6 cellular contexts compared by ENCODE assay signal in the genomic region with DNA sequence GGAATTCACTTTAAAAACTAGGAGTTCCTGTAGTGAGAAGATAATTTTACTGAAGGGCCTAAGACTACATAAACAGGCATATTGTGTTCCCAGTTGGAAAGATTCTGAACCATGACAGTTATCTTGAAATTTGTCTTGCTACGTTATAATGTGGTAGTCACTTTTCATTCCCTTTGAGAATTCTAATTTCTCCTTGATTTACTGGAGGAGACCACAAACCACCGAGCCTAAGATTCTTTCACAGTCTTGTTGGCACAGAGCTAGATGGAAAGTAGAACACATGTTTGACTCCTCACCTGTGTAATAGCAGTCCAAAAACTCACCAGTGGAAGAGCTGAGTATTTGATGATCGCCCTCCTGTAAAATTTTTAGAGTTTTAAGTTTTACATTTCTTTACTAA.
"Had no signal": no experiment of that assay in that cellular context is flagged by ENCODE, and none has a peak within 500 bp of the region (broad histone marks: within the 10 kb centered on the region; RNA-seq: fewer than 3 reads in every experiment).

No MANE protein-coding gene starts in this region.

- DNase-seq: H9, HCEC 1CT, IMR-90, KG1 had no signal

- H3K4me3 ChIP-seq: GM23338, K562 had no signal

- H3K4me3 Mint-ChIP-seq: GM23338, H9 had no signal

- ATAC-seq: GM23338, K562 had no signal

- H3K27ac Mint-ChIP-seq: GM23338, H9 had no signal
